ENCODE assay signal across 8 cellular contexts in genomic region chr6:7052441-7052936, GRCh38. TPM values are rescaled to one million over a fixed set of nuclear protein-coding genes. Genes with fewer than 3 reads are reported as not detected.
DNase-seq lines count a peak whose midpoint lies in the region; ATAC-seq and TF ChIP-seq lines count a peak whose summit lies in the region.

No MANE protein-coding gene starts in this region.

- DNase-seq in stimulated activated CD4-positive, alpha-beta T cell treated with anti-CD3 and anti-CD28 coated beads, Interleukin-4, amount 100 ng/mL, for 1 hour = peak; percentile 15
- DNase-seq in stimulated activated CD4-positive, alpha-beta T cell treated with anti-CD3 and anti-CD28 coated beads, Interleukin-2, amount 100 ng/mL, for 48 hours = no peak
- DNase-seq in RKO (ENCODE audit: low spot score) (peak; percentile 67), left colon (peak; percentile 52 to 60), spleen (peak; percentile 83), T-helper 2 cell (no peak), HPDE6-E6E7 (ENCODE audit: extremely low spot score) (no peak)

- peak overlapping the region; percentile 67 to 91 (median 84) for H3K27ac ChIP-seq in spleen

- peaks cover 26% of the 10 kb centered on the region for H3K36me3 Mint-ChIP-seq in dendritic cell treated with granulocyte-macrophage colony-stimulating factor and Interleukin-4, amounts not matched to agents 40 ng/mL and 50 ng/mL, for 4 days (ENCODE audit: low read depth)

- TF ChIP-seq CTCF in spleen (IDR thresholded peaks at IDR 0.05 in 8 of 11, conservative IDR thresholded peaks at IDR 0.05 in 3 of 11) = no peak

- H3K4me3 ChIP-seq in spleen = peak overlapping the region; percentile 70 to 95 (median 74)

- no peaks in the 10 kb centered on the region for H3K27me3 Mint-ChIP-seq in dendritic cell treated with granulocyte-macrophage colony-stimulating factor and Interleukin-4, amounts not matched to agents 40 ng/mL and 50 ng/mL, for 4 days

- H3K9me3 ChIP-seq in spleen = no peaks in the 10 kb centered on the region

- WGBS in spleen, 5 donors = 1 to 3% (median 2%) methylated on average over 22 to 29 of the region's 29 CpGs

- H3K27me3 ChIP-seq in spleen (replicated peaks in 1 of 7) = peaks cover 0 to 17% (median 0%) of the 10 kb centered on the region in 7 donors

- H3K4me1 ChIP-seq in spleen = peaks cover 0 to 58% (median 23%) of the 10 kb centered on the region in 6 donors

- no peaks in the 10 kb centered on the region for H3K9me3 Mint-ChIP-seq in dendritic cell treated with granulocyte-macrophage colony-stimulating factor and Interleukin-4, amounts not matched to agents 40 ng/mL and 50 ng/mL, for 4 days

- ATAC-seq in left colon = peak; percentile 24

- H3K4me3 Mint-ChIP-seq in dendritic cell treated with granulocyte-macrophage colony-stimulating factor and Interleukin-4, amounts not matched to agents 40 ng/mL and 50 ng/mL, for 4 days = peak overlapping the region; percentile 79

- no peaks in the 10 kb centered on the region for H3K36me3 ChIP-seq in spleen

- intact Hi-C loops in dendritic cell treated with granulocyte-macrophage colony-stimulating factor and Interleukin-4, amounts not matched to agents 40 ng/mL and 50 ng/mL, for 4 days (cut with micrococcal nuclease) = loop anchor here (5.0 kb wide), 1 partner anchor 255 kb away; no protein-coding TSS in a partner anchor
- intact Hi-C loops in left colon (cut with DNase I, micrococcal nuclease) = no loop called here
- intact Hi-C loops in spleen (cut with DNase I; ENCODE audit: low total_unique reads) = no loop called here

- TF ChIP-seq POLR2A in spleen (IDR thresholded peaks at IDR 0.05) = no peak

- H3K27ac Mint-ChIP-seq in dendritic cell treated with granulocyte-macrophage colony-stimulating factor and Interleukin-4, amounts not matched to agents 40 ng/mL and 50 ng/mL, for 4 days = peak overlapping the region; percentile 88

- peaks cover 60% of the 10 kb centered on the region for H3K4me1 Mint-ChIP-seq in dendritic cell treated with granulocyte-macrophage colony-stimulating factor and Interleukin-4, amounts not matched to agents 40 ng/mL and 50 ng/mL, for 4 days (ENCODE audit: low read depth)

RNA-seq across cellular contexts. Expression of gene RREB1, which starts 55.3 kb away (rescaled TPM):
- 100 to 1,000 TPM in 1 of 2 donors, 10 to 100 TPM in 1; 76.9 to 101 TPM for total RNA-seq in left colon
- 10 to 100 TPM; 48.5 to 72.0 (median 58.1) TPM for total RNA-seq in spleen
- polyA plus RNA-seq in spleen = 1 to 10 TPM; 3.2 to 7.4 (median 4.7) TPM

Comparison
In these comparisons a context has a peak if more than half of its experiments do, and no peak if none do; other contexts are left out.
1. DNase-seq: peak in stimulated activated CD4-positive, alpha-beta T cell treated with anti-CD3 and anti-CD28 coated beads, Interleukin-4, amount 100 ng/mL, for 1 hour (single experiment), RKO (single experiment), left colon (2 of 2) and spleen (single experiment); none in stimulated activated CD4-positive, alpha-beta T cell treated with anti-CD3 and anti-CD28 coated beads, Interleukin-2, amount 100 ng/mL, for 48 hours (0 of 2), T-helper 2 cell (0 of 5) and HPDE6-E6E7 (single experiment).